Comparison of ENCODE assay signal across 1 cellular context in genomic region chr11:61754534-61755482, GRCh38.
A peak's percentile ranks its signal among the peaks of the same experiment; 100 is the strongest.
TF ChIP-seq lines count a peak whose summit lies in the region.

No MANE protein-coding gene starts in this region.

TF ChIP-seq in K562, 482 proteins besides CTCF, POLR2A, EP300 and RAD21 (continued from another document):
- TF ChIP-seq PRDM10 (IDR thresholded peaks at IDR 0.05; ENCODE audit: partially characterized antibody) (peak; percentile 39), SMARCE1 (IDR thresholded peaks at IDR 0.05) (peak; percentile 53; the same call in 1 of the 2 replicates), SAFB2 (IDR thresholded peaks at IDR 0.05; ENCODE audit: borderline replicate concordance, low read depth, low read length, severe bottlenecking) (no peak), ZBTB2 (IDR thresholded peaks at IDR 0.05) (peak; percentile 54; the same call in 1 of the 2 replicates), SMAD2 (IDR thresholded peaks at IDR 0.05; ENCODE audit: low read depth, low read length) (no peak), FOXK2 (conservative IDR thresholded peaks at IDR 0.05 in 1 of 2, IDR thresholded peaks at IDR 0.05 in 1 of 2; ENCODE audit: low read depth in 2 of 2) (no peak), SIX5 (IDR thresholded peaks at IDR 0.05; ENCODE audit: borderline replicate concordance in 1 of 2, insufficient read depth in 1 of 2, low read depth in 1 of 2, low read length in 2 of 2) (no peak), UBTF (IDR thresholded peaks at IDR 0.05; ENCODE audit: borderline replicate concordance in 1 of 2, low read depth in 2 of 2, low read length in 2 of 2) (no peak), MNT (conservative IDR thresholded peaks at IDR 0.05) (0 out of 4 replicates have a peak, but pooled peaks of 1 of the 2 experiments have one; percentile 33), ZBTB49 (CRISPR knock-in tag; IDR thresholded peaks at IDR 0.05; ENCODE audit: borderline replicate concordance) (no peak), HMGXB4 (CRISPR knock-in tag; IDR thresholded peaks at IDR 0.05) (no peak), LARP7 (IDR thresholded peaks at IDR 0.05) (no peak), CREB1 (IDR thresholded peaks at IDR 0.05) (peak; percentile 38; the same call in 1 of the 2 replicates), CREB1 (CRISPR knock-in tag; IDR thresholded peaks at IDR 0.05) (no peak), HDAC1 (IDR thresholded peaks at IDR 0.05) (peak in 1 of 2 experiments; percentile 54; a peak in 1 of 4 replicates), MCM3 (IDR thresholded peaks at IDR 0.05) (no peak), MAZ (CRISPR knock-in tag; conservative IDR thresholded peaks at IDR 0.05 in 1 of 2, IDR thresholded peaks at IDR 0.05 in 1 of 2) (peak; percentile 79 to 89; a peak in 3 of 4 replicates), CEBPG (CRISPR knock-in tag; IDR thresholded peaks at IDR 0.05) (no peak), CEBPG (tag; conservative IDR thresholded peaks at IDR 0.05 in 1 of 2, IDR thresholded peaks at IDR 0.05 in 1 of 2) (no peak), BCL6 (CRISPR knock-in tag; IDR thresholded peaks at IDR 0.05) (no peak), JUN (IDR thresholded peaks at IDR 0.05; ENCODE audit: borderline replicate concordance, low read depth, low read length) (peak; percentile 60; the same call in 1 of the 2 replicates), JUN (CRISPR knock-in tag; IDR thresholded peaks at IDR 0.05; ENCODE audit: borderline replicate concordance) (no peak), HDGF (IDR thresholded peaks at IDR 0.05) (0 out of 2 replicates have a peak, but pooled peaks have one; percentile 23), GATA2 (CRISPR knock-in tag; IDR thresholded peaks at IDR 0.05) (peak; percentile 53; the same call in 1 of the 2 replicates), ZMIZ1 (IDR thresholded peaks at IDR 0.05; ENCODE audit: low read depth in 2 of 2, low read length in 2 of 2) (no peak), DMBX1 (CRISPR knock-in tag; IDR thresholded peaks at IDR 0.05; ENCODE audit: borderline replicate concordance) (no peak), POLR2AphosphoS5 (IDR thresholded peaks at IDR 0.05; ENCODE audit: control insufficient read depth, insufficient read depth, low read depth, low read length) (no peak), ZFPM2 (CRISPR knock-in tag; IDR thresholded peaks at IDR 0.05) (no peak), GATAD2B (IDR thresholded peaks at IDR 0.05; ENCODE audit: borderline replicate concordance) (peak; percentile 43; the same call in 1 of the 2 replicates), CREB3 (tag; conservative IDR thresholded peaks at IDR 0.05; ENCODE audit: low read depth) (no peak), CREM (IDR thresholded peaks at IDR 0.05; ENCODE audit: low read depth) (peak; percentile 53; the same call in 1 of the 2 replicates), BRCA1 (IDR thresholded peaks at IDR 0.05) (no peak), BRCA1 (CRISPR knock-in tag; IDR thresholded peaks at IDR 0.05) (0 out of 2 replicates have a peak, but pooled peaks have one; percentile 26), HNRNPH1 (optimal IDR thresholded peaks at IDR 0.05; ENCODE audit: low read depth, low read length) (no peak), SMAD4 (CRISPR knock-in tag; conservative IDR thresholded peaks at IDR 0.05) (peak; percentile 80), CXXC5 (CRISPR knock-in tag; IDR thresholded peaks at IDR 0.05) (peak; percentile 70), ATF1 (CRISPR knock-in tag; IDR thresholded peaks at IDR 0.05) (no peak), ATF1 (tag; IDR thresholded peaks at IDR 0.05) (peak; percentile 57), TBL1XR1 (IDR thresholded peaks at IDR 0.05; ENCODE audit: low read length in 2 of 2) (peak in 1 of 2 experiments; percentile 44; a peak in 1 of 4 replicates), MEIS2 (IDR thresholded peaks at IDR 0.05; ENCODE audit: partially characterized antibody) (no peak), GATAD2A (IDR thresholded peaks at IDR 0.05) (0 out of 2 replicates have a peak, but pooled peaks have one; percentile 55), TEAD1 (CRISPR knock-in tag; IDR thresholded peaks at IDR 0.05) (peak; percentile 88 to 91), ZNF175 (CRISPR knock-in tag; IDR thresholded peaks at IDR 0.05; ENCODE audit: low read depth) (no peak), ZNF584 (CRISPR knock-in tag; IDR thresholded peaks at IDR 0.05; ENCODE audit: low read depth) (no peak), ZNF431 (CRISPR knock-in tag; IDR thresholded peaks at IDR 0.05) (no peak), L3MBTL2 (IDR thresholded peaks at IDR 0.05) (peak; percentile 80)
